Comparison of ENCODE assay signal across 14 cellular contexts in genomic region chr20:47400685-47401084, GRCh38. TPM values are rescaled to one million over a fixed set of nuclear protein-coding genes. Genes with fewer than 3 reads are reported as not detected.
A peak's percentile ranks its signal among the peaks of the same experiment; 100 is the strongest.
DNase-seq lines count a peak whose midpoint lies in the region; ATAC-seq and TF ChIP-seq lines count a peak whose summit lies in the region.
"Had no signal": no experiment of that assay in that cellular context is flagged by ENCODE, and none has a peak within 500 bp of the region (broad histone marks: within the 10 kb centered on the region; RNA-seq: fewer than 3 reads in every experiment).

No MANE protein-coding gene starts in this region.

- peak; percentile 68 for DNase-seq in activated CD4-positive, CD25-positive, alpha-beta regulatory T cell treated with anti-CD3 and anti-CD28 coated beads, Interleukin-2, amount 50 U/mL, for 72 hours
- DNase-seq in activated CD4-positive, CD25-positive, alpha-beta regulatory T cell (lab: John Stamatoyannopoulos, UW) = no peak
- peak; percentile 41 for DNase-seq in H4 (ENCODE audit: low spot score)
- peak; percentile 39 for DNase-seq in RPMI7951 (ENCODE audit: low read depth)
- peak; percentile 36 to 41 for DNase-seq in erythroblast (lab: John Stamatoyannopoulos, UW)
- no peak for DNase-seq in NCI-H226
- DNase-seq: adrenal gland; left colon; NCI-H510A treated with DMSO at 0.1 percent for 48 hours; Right ventricle myocardium superior; stimulated activated CD4-positive, alpha-beta T cell treated with anti-CD3 and anti-CD28 coated beads, Interleukin-12 subunit alpha, Interleukin-12 subunit beta, amount 100 ng/mL, for 4 hours; WERI-Rb-1 had no signal

- TF ChIP-seq POLR2A in erythroblast (IDR thresholded peaks at IDR 0.05; ENCODE audit: low read length) = no peak

- ATAC-seq in GM18909 (IDR thresholded peaks at IDR 0.05; ENCODE audit: poor library complexity, unreplicated experiment) (no peak), GM19035 (IDR thresholded peaks at IDR 0.05; ENCODE audit: unreplicated experiment) (no peak)
- ATAC-seq: left colon had no signal

RNA-seq across cellular contexts. Expression of gene ZMYND8, which starts 44.2 kb away (rescaled TPM):
- 9.0 and 11.7 TPM in 2 replicates for total RNA-seq in H4 (2014; rRNA removed; shearing (Covaris generic))
- total RNA-seq in RPMI7951 (2014; rRNA removed; shearing (Covaris generic)) = 26.6 and 36.0 TPM in 2 replicates

Comparison
In these comparisons a context has a peak if more than half of its experiments do, and no peak if none do; other contexts are left out.
1. DNase-seq: peak in activated CD4-positive, CD25-positive, alpha-beta regulatory T cell treated with anti-CD3 and anti-CD28 coated beads, Interleukin-2, amount 50 U/mL, for 72 hours (single experiment), H4 (single experiment), RPMI7951 (single experiment) and erythroblast (2 of 2); none in activated CD4-positive, CD25-positive, alpha-beta regulatory T cell (0 of 4) and NCI-H226 (single experiment).